ENCODE assay signal across 7 cellular contexts in the genomic region with DNA sequence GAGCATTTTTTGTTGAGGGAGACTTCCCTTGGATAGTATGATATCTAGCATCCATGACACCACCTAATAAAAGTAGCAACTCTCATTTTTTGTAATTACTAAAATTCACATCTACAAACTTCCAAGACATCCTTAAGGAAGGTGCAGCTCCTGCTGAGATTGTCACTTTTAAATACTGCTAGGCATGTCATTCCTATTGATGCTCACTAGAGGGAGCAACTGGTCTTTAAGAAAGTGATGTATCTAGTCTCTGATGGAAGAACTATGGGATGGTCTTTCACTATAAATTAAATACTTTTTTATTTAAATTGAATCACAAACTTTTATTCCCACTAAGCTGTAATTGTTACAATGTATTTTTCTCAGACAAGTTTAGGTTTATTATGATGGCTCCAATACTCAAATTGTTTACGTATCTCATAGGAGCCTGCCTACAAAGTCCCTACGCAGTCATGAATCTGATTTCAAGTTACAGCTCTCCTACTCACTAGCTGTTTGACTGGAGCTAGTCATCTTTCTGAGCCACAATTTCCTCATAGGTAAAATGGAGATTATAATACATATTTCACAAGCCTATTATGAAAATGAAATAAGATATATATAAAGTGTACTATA. TPM values are rescaled to one million over a fixed set of nuclear protein-coding genes. Genes with fewer than 3 reads are reported as not detected.
A peak's percentile ranks its signal among the peaks of the same experiment; 100 is the strongest.
DNase-seq lines count a peak whose midpoint lies in the region; ATAC-seq, FAIRE-seq and TF ChIP-seq lines count a peak whose summit lies in the region.

No MANE protein-coding gene starts in this region.

- H3K4me1 ChIP-seq in H9 (ENCODE audit: insufficient read depth, low read length) (no peaks in the 10 kb centered on the region; the same call in 1 of the 2 replicates), mammary epithelial cell (ENCODE audit: insufficient read depth, low read length) (no peaks in the 10 kb centered on the region), HepG2 (ENCODE audit: insufficient read depth, low read length) (no peaks in the 10 kb centered on the region), uterus (no peaks in the 10 kb centered on the region)

- H3K14ac ChIP-seq in H9 (ENCODE audit: insufficient read depth, low read length) = no peak overlapping the region

- H2BK5ac ChIP-seq in H9 (ENCODE audit: insufficient read length, low read length) = no peak overlapping the region

- no CpG with 5 or more reads among the region's 2 CpGs for WGBS in H9 (ENCODE audit: extremely low coverage, insufficient read length, low lambda C conversion rate)
- WGBS in mammary epithelial cell (ENCODE audit: low coverage, missing lambda C conversion rate) = 100% methylated on average over 2 of the region's 2 CpGs
- WGBS in HepG2 (ENCODE audit: low lambda C conversion rate) = 98% methylated on average over 2 of the region's 2 CpGs

- H4K20me1 ChIP-seq in H9 (ENCODE audit: control insufficient read depth, insufficient read depth, insufficient read length) = no peaks in the 10 kb centered on the region
- H4K20me1 ChIP-seq in mammary epithelial cell (ENCODE audit: insufficient read depth, low read length) = no peaks in the 10 kb centered on the region
- no peaks in the 10 kb centered on the region for H4K20me1 ChIP-seq in HepG2 (ENCODE audit: insufficient read depth, low read length)

- H3K4me2 ChIP-seq in H9 (ENCODE audit: insufficient read depth, insufficient read length, low read length) = no peak overlapping the region
- no peak overlapping the region for H3K4me2 ChIP-seq in mammary epithelial cell (ENCODE audit: insufficient read depth, low read depth, low read length)
- no peak overlapping the region for H3K4me2 ChIP-seq in HepG2 (ENCODE audit: low read depth, low read length)

- ATAC-seq in HepG2 = peak; percentile 69
- ATAC-seq in GM19467 (IDR thresholded peaks at IDR 0.05; ENCODE audit: unreplicated experiment) = no peak

- H3K4me3 ChIP-seq in mammary epithelial cell (replicated peaks in 1 of 3; ENCODE audit: insufficient read depth in 1 of 3, low read depth in 2 of 3, low read length in 3 of 3) = no peak overlapping the region
- H3K4me3 ChIP-seq in HepG2 (replicated peaks in 1 of 3; ENCODE audit: insufficient read depth in 1 of 3, low read depth in 2 of 3, low read length in 3 of 3) = no peak overlapping the region
- H3K4me3 ChIP-seq in uterus = no peak overlapping the region

- no peak overlapping the region for H3K4ac ChIP-seq in H9 (ENCODE audit: low read depth, low read length)

- TF ChIP-seq EP300 in HepG2 (IDR thresholded peaks at IDR 0.05; ENCODE audit: low read depth in 2 of 2, low read length in 2 of 2) (no peak), HepG2 (CRISPR knock-in tag; IDR thresholded peaks at IDR 0.05; ENCODE audit: borderline replicate concordance) (no peak)

- no peaks in the 10 kb centered on the region for H3K9me3 ChIP-seq in H9 (ENCODE audit: control insufficient read depth, low read depth, low read length)
- no peaks in the 10 kb centered on the region for H3K9me3 ChIP-seq in mammary epithelial cell (replicated peaks; ENCODE audit: insufficient read depth, low read length)
- H3K9me3 ChIP-seq in HepG2 (ENCODE audit: low read length) = no peaks in the 10 kb centered on the region
- H3K9me3 ChIP-seq in uterus = no peaks in the 10 kb centered on the region

- H3K27ac Mint-ChIP-seq in H9 = no peak overlapping the region

- no peak overlapping the region for H3K23ac ChIP-seq in H9 (ENCODE audit: insufficient read length, low read depth, low read length)

- H3K79me2 ChIP-seq in H9 (ENCODE audit: insufficient read depth, low read length) (no peaks in the 10 kb centered on the region), mammary epithelial cell (ENCODE audit: insufficient read depth, low read length) (no peaks in the 10 kb centered on the region), HepG2 (ENCODE audit: insufficient read depth, low read length) (no peaks in the 10 kb centered on the region)

- DNase-seq in H9 (no peak), NCI-H748 (lab: John Stamatoyannopoulos, UW; ENCODE audit: unreplicated experiment) (peak; percentile 32), mammary epithelial cell (no peak), HepG2 (ENCODE audit: low spot score) (peak; percentile 38), uterus (no peak)

- H2BK12ac ChIP-seq in H9 (ENCODE audit: insufficient read length, low read depth, low read length) = no peak overlapping the region

- in situ Hi-C loops in mammary epithelial cell (cut with MboI; ENCODE audit: low sequenced_read_pairs in 2 of 2) (loop anchor here in 1 of 2 donors (25.0 kb wide), 1 partner anchor 125 kb away; no protein-coding TSS in a partner anchor), HepG2 (cut with HindIII; ENCODE audit: extremely low pct_ligation_motif_present, low pct_unique_long_range_greater_than_20kb) (loop anchor here (10.0 to 25.0 kb wide), 2 partner anchors 247 to 375 kb away; a partner anchor contains a TSS)

- H2BK120ac ChIP-seq in H9 (ENCODE audit: low read depth, low read length, poor library complexity, severe bottlenecking) = no peak overlapping the region

- H4K5ac ChIP-seq in H9 (ENCODE audit: insufficient read length, low read depth, low read length) = no peak overlapping the region

- H3K9ac ChIP-seq in H9 (ENCODE audit: extremely low read depth, insufficient read length, low read length) (no peak overlapping the region), mammary epithelial cell (ENCODE audit: insufficient read depth, low read length) (no peak overlapping the region), HepG2 (ENCODE audit: insufficient read depth, low read depth, low read length) (no peak overlapping the region)

- intact Hi-C loops in mammary epithelial cell (cut with micrococcal nuclease) (loop anchor here (1.0 to 5.0 kb wide), 6 partner anchors 83 to 274 kb away; a partner anchor contains a TSS), HepG2 (cut with micrococcal nuclease; ENCODE audit: unreplicated experiment) (loop anchor here (1.0 to 5.0 kb wide), 4 partner anchors 30 to 360 kb away; no protein-coding TSS in a partner anchor), uterus (cut with DNase I; ENCODE audit: low total_unique reads) (no loop called here)

- FAIRE-seq in G401.6 (lab: Jason Lieb, UNC) (peak; percentile 96), HepG2 (lab: Jason Lieb, UNC) (peak; percentile 60)

- H3K36me3 ChIP-seq in mammary epithelial cell (ENCODE audit: insufficient read depth, low read length) = no peaks in the 10 kb centered on the region
- H3K36me3 ChIP-seq in HepG2 (replicated peaks in 1 of 2; ENCODE audit: control insufficient read depth in 1 of 2, insufficient read depth in 2 of 2, low read length in 2 of 2) = no peaks in the 10 kb centered on the region
- no peaks in the 10 kb centered on the region for H3K36me3 ChIP-seq in uterus

- H3K27me3 ChIP-seq in H9 (ENCODE audit: insufficient read depth, low read length) = no peaks in the 10 kb centered on the region
- H3K27me3 ChIP-seq in mammary epithelial cell (ENCODE audit: insufficient read depth, low read length) = no peaks in the 10 kb centered on the region
- H3K27me3 ChIP-seq in HepG2 (ENCODE audit: control insufficient read depth in 1 of 2, insufficient read depth in 2 of 2, low read length in 2 of 2) = no peaks in the 10 kb centered on the region
- H3K27me3 ChIP-seq in uterus = no peaks in the 10 kb centered on the region

- H3K4me3 Mint-ChIP-seq in H9 = no peak overlapping the region

- H3K27ac ChIP-seq in H9 (ENCODE audit: insufficient read length, low read depth, low read length) (no peak overlapping the region), mammary epithelial cell (ENCODE audit: insufficient read depth, low read depth, low read length) (no peak overlapping the region), HepG2 (ENCODE audit: extremely low read length, insufficient read depth, low read length) (no peak overlapping the region), uterus (no peak overlapping the region)

- no TSS peak for BruUV-seq in mammary epithelial cell (replicated peaks; lab: Mats Ljungman, UMichigan)
- no TSS peak for BruUV-seq in HepG2 (replicated peaks; lab: Mats Ljungman, UMichigan)

- H2AFZ ChIP-seq in H9 (ENCODE audit: low read length) (no peak overlapping the region), mammary epithelial cell (ENCODE audit: low read depth, low read length) (no peak overlapping the region), HepG2 (ENCODE audit: low read length) (no peak overlapping the region)

- POLR2A ChIA-PET in HepG2 (lab: Yijun Ruan, JAX) = no interaction called here

- H3K27me3 Mint-ChIP-seq in H9 (ENCODE audit: low read depth) = no peaks in the 10 kb centered on the region; the same call in 1 of the 2 replicates

- H3K79me1 ChIP-seq in H9 (ENCODE audit: insufficient read depth, low read depth, low read length, poor library complexity, severe bottlenecking) = no peaks in the 10 kb centered on the region

- TF ChIP-seq POLR2A in HepG2 (IDR thresholded peaks at IDR 0.05; ENCODE audit: insufficient read depth in 1 of 2, low read depth in 2 of 2, low read length in 2 of 2) (no peak), uterus (IDR thresholded peaks at IDR 0.05) (no peak)

- H3K36me3 Mint-ChIP-seq in H9 (ENCODE audit: insufficient read depth in 1 of 3, low read depth in 3 of 3) = no peaks in the 10 kb centered on the region

- H4K91ac ChIP-seq in H9 (ENCODE audit: insufficient read length, low read depth, low read length) = no peak overlapping the region

- no peak overlapping the region for H3K56ac ChIP-seq in H9 (ENCODE audit: insufficient read length, low read depth, low read length)

- no peak overlapping the region for H2AK5ac ChIP-seq in H9 (ENCODE audit: insufficient read length, low read length)

- no peak overlapping the region for H3T11ph ChIP-seq in H9 (ENCODE audit: low read length)

- peak; percentile 23; the same call in 1 of the 2 replicates for TF ChIP-seq RAD21 in HepG2 (CRISPR knock-in tag; IDR thresholded peaks at IDR 0.05)

- H3K18ac ChIP-seq in H9 (ENCODE audit: insufficient read length, low read depth, low read length) = no peak overlapping the region

- H3K4me1 Mint-ChIP-seq in H9 = peaks cover 3 to 5% of the 10 kb centered on the region in 2 experiments; a peak in 2 of 4 replicates

- CTCF ChIA-PET in mammary epithelial cell (lab: Charles Lee; ENCODE audit: low non-redundant PET) = interaction anchor here (0.6 to 0.7 kb wide), 6 partner anchors 15 to 270 kb away, joined by 3 to 10 read pairs (median 4); no protein-coding TSS in a partner anchor
- CTCF ChIA-PET in HepG2 (lab: Yijun Ruan, JAX; ENCODE audit: low intra/inter-chr PET ratio, low total read pairs) = interaction anchor here (0.7 to 2.2 kb wide), 4 partner anchors 30 to 358 kb away, joined by 3 to 21 read pairs (median 8); no protein-coding TSS in a partner anchor

- no peak overlapping the region for H2BK20ac ChIP-seq in H9 (ENCODE audit: low read depth, low read length, poor library complexity, severe bottlenecking)

- dilution Hi-C loops in mammary epithelial cell (cut with HindIII; ENCODE audit: low sequenced_read_pairs) = no loop called here

- H2BK15ac ChIP-seq in H9 (ENCODE audit: low read depth, low read length) = no peak overlapping the region

- no peaks in the 10 kb centered on the region for H3K9me3 Mint-ChIP-seq in H9

- peak; percentile 94 for TF ChIP-seq CTCF in H9 (conservative IDR thresholded peaks at IDR 0.05)
- peak; percentile 88 to 96 for TF ChIP-seq CTCF in mammary epithelial cell (conservative IDR thresholded peaks at IDR 0.05 in 1 of 2, IDR thresholded peaks at IDR 0.05 in 1 of 2; ENCODE audit: extremely low read depth in 1 of 2, insufficient read depth in 1 of 2, low read depth in 1 of 2, low read length in 2 of 2)
- peak; percentile 80 for TF ChIP-seq CTCF in HepG2 (CRISPR knock-in tag; IDR thresholded peaks at IDR 0.05)
- peak; percentile 79 to 84 (median 80) for TF ChIP-seq CTCF in uterus (IDR thresholded peaks at IDR 0.05)

- no peak overlapping the region for H4K8ac ChIP-seq in H9 (replicated peaks; ENCODE audit: insufficient read length, low read depth, low read length)

- no peaks in the 10 kb centered on the region for H3K23me2 ChIP-seq in H9 (ENCODE audit: insufficient read length, low read depth, low read length, poor library complexity, severe bottlenecking)

RNA-seq across cellular contexts. Expression of a gene that starts 8.0 kb away (rescaled TPM):
- 75.3 and 76.8 TPM in 2 replicates for total RNA-seq in H9 (2021)
- total RNA-seq in mammary epithelial cell = 100 to 1,000 TPM; 103 to 167 TPM
- 64.6 TPM for polyA plus RNA-seq in mammary epithelial cell
- 105 TPM for polyA minus RNA-seq in mammary epithelial cell
- 93.0 and 102 TPM in 2 replicates for total RNA-seq in HepG2 (2016; rRNA removed; fragmentation: Illumina TruSeq; extraction: Trizol)
- 6.2 and 7.3 TPM in 2 replicates for total RNA-seq in HepG2 (2016; cell fraction: cytosol; rRNA removed; fragmentation: Illumina TruSeq; extraction: Trizol; ENCODE audit: low read depth)
- total RNA-seq in HepG2 (2016; cell fraction: insoluble cytoplasmic fraction; rRNA removed; fragmentation: Illumina TruSeq; extraction: Trizol) = 86.9 and 96.9 TPM in 2 replicates
- 27.1 and 29.7 TPM in 2 replicates for total RNA-seq in HepG2 (2016; cell fraction: membrane; rRNA removed; fragmentation: Illumina TruSeq; extraction: Trizol)
- total RNA-seq in HepG2 (2016; cell fraction: nucleus; rRNA removed; fragmentation: Illumina TruSeq; extraction: Trizol) = 43.2 and 44.5 TPM in 2 replicates
- 28.3 and 33.0 TPM in 2 replicates for polyA plus RNA-seq in HepG2 (2011; rRNA removed)
- 20.4 and 29.5 TPM in 2 replicates for polyA plus RNA-seq in HepG2 (2011; cell fraction: cytosol; rRNA removed)
- 10.7 and 13.8 TPM in 2 replicates for polyA plus RNA-seq in HepG2 (2011; cell fraction: nucleus; rRNA removed)
- polyA plus RNA-seq in HepG2 (2012) = 34.7 and 37.0 TPM in 2 replicates
- 3.1 and 3.8 TPM in 2 replicates for polyA plus RNA-seq in HepG2 (2016; cell fraction: cytosol; fragmentation: Illumina TruSeq; extraction: Trizol; ENCODE audit: low read depth)
- polyA plus RNA-seq in HepG2 (2016; cell fraction: insoluble cytoplasmic fraction; fragmentation: Illumina TruSeq; extraction: Trizol; ENCODE audit: low read depth) = 70.1 and 81.8 TPM in 2 replicates
- polyA plus RNA-seq in HepG2 (2016; cell fraction: membrane; fragmentation: Illumina TruSeq; extraction: Trizol; ENCODE audit: low read depth) = 12.6 and 14.3 TPM in 2 replicates
- polyA plus RNA-seq in HepG2 (2016; cell fraction: nucleus; fragmentation: Illumina TruSeq; extraction: Trizol; ENCODE audit: insufficient read depth, low read depth) = 43.9 and 44.2 TPM in 2 replicates
- polyA minus RNA-seq in HepG2 (2011; rRNA and poly(A)+ RNA removed; ENCODE audit: low replicate concordance) = 96.9 and 99.6 TPM in 2 replicates
- 45.5 and 51.8 TPM in 2 replicates for polyA minus RNA-seq in HepG2 (2011; cell fraction: cytosol; rRNA and poly(A)+ RNA removed)
- polyA minus RNA-seq in HepG2 (2011; cell fraction: nucleus; rRNA and poly(A)+ RNA removed) = 24.7 and 35.2 TPM in 2 replicates
- 10 to 100 TPM; 17.4 to 94.9 (median 57.7) TPM for total RNA-seq in uterus

RNA-seq across cellular contexts. Expression of a gene that starts 33.9 kb away (rescaled TPM):
- total RNA-seq in H9 (2021) (18.9 and 19.0 TPM in 2 replicates), mammary epithelial cell (10 to 100 TPM; 11.8 to 14.5 TPM), HepG2 (2016; rRNA removed; fragmentation: Illumina TruSeq; extraction: Trizol) (19.7 and 24.0 TPM in 2 replicates), uterus (10 to 100 TPM in 3 of 4 donors, 1 to 10 TPM in 1; 9.7 to 34.9 (median 25.3) TPM)
- polyA plus RNA-seq in mammary epithelial cell (8.9 TPM), HepG2 (2011; rRNA removed) (18.0 and 20.4 TPM in 2 replicates)
- 18.9 TPM for polyA minus RNA-seq in mammary epithelial cell
- total RNA-seq in HepG2 (2016; cell fraction: cytosol; rRNA removed; fragmentation: Illumina TruSeq; extraction: Trizol; ENCODE audit: low read depth) = 1.1 TPM in 2 replicates
- total RNA-seq in HepG2 (2016; cell fraction: insoluble cytoplasmic fraction; rRNA removed; fragmentation: Illumina TruSeq; extraction: Trizol) = 20.0 and 20.4 TPM in 2 replicates
- total RNA-seq in HepG2 (2016; cell fraction: membrane; rRNA removed; fragmentation: Illumina TruSeq; extraction: Trizol) = 6.4 and 6.9 TPM in 2 replicates
- total RNA-seq in HepG2 (2016; cell fraction: nucleus; rRNA removed; fragmentation: Illumina TruSeq; extraction: Trizol) = 18.6 and 19.0 TPM in 2 replicates
- polyA plus RNA-seq in HepG2 (2011; cell fraction: cytosol; rRNA removed) = 11.2 and 16.9 TPM in 2 replicates
- polyA plus RNA-seq in HepG2 (2011; cell fraction: nucleus; rRNA removed) = 25.8 and 34.6 TPM in 2 replicates
- 15.2 and 16.7 TPM in 2 replicates for polyA plus RNA-seq in HepG2 (2012)
- 0.89 and 0.94 TPM in 2 replicates for polyA plus RNA-seq in HepG2 (2016; cell fraction: cytosol; fragmentation: Illumina TruSeq; extraction: Trizol; ENCODE audit: low read depth)
- polyA plus RNA-seq in HepG2 (2016; cell fraction: insoluble cytoplasmic fraction; fragmentation: Illumina TruSeq; extraction: Trizol; ENCODE audit: low read depth) = 27.8 and 29.9 TPM in 2 replicates
- 3.6 and 4.2 TPM in 2 replicates for polyA plus RNA-seq in HepG2 (2016; cell fraction: membrane; fragmentation: Illumina TruSeq; extraction: Trizol; ENCODE audit: low read depth)
- polyA plus RNA-seq in HepG2 (2016; cell fraction: nucleus; fragmentation: Illumina TruSeq; extraction: Trizol; ENCODE audit: insufficient read depth, low read depth) = 31.9 and 32.8 TPM in 2 replicates
- 11.2 and 20.8 TPM in 2 replicates for polyA minus RNA-seq in HepG2 (2011; rRNA and poly(A)+ RNA removed; ENCODE audit: low replicate concordance)
- polyA minus RNA-seq in HepG2 (2011; cell fraction: cytosol; rRNA and poly(A)+ RNA removed) = 8.8 and 9.8 TPM in 2 replicates
- polyA minus RNA-seq in HepG2 (2011; cell fraction: nucleus; rRNA and poly(A)+ RNA removed) = 11.8 and 15.0 TPM in 2 replicates

Comparison
In these comparisons a context has a peak if more than half of its experiments do, and no peak if none do; other contexts are left out.
1. DNase-seq: peak in NCI-H748 (single experiment) and HepG2 (single experiment); none in H9 (single experiment), mammary epithelial cell (single experiment) and uterus (0 of 2).
2. Peak in every context shown above with its lines, with median percentiles within 50 percentile points of each other: CTCF ChIP-seq.